In the genomic region with DNA sequence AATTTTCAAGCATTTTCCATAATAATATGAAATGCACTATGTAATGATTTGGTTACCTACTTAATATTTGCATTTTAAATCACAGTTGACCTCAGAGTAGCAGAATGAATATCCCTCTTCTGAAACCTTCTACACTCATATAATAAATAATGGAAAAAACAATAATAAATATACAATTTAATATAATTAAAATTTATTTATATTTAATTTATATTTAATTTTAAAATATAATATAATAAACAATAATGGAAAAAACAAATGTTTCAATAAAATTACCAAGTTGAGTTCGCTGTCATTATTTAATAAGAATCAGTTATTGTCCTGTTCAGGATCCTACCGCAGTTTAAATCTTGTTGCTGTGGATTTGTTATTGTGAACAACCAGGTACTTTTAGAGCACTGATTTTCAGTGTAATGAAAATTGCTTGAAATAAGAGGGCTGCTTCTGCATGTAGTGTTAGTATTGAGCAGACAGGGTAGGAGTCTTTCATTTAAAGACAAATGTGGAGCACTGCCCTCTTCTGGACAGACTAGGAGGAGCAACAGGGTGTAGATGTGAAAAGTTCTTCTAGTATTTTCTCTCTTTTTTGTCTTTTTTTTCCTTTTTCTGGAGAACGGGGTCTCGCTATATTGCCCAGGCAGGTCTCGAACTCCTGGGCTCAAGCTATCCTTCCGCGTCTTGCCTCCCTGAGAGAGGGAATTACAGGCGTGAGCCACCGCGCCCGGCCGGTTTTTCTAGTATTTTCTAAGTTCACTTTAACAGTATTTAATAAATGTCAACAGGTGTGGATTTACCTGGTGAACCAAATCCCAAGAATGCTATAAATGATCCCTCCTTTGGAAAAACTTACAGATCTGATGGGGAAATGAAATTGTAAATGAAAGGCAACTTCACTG, we compare ENCODE assay signal across 8 cellular contexts. TPM values are rescaled to one million over a fixed set of nuclear protein-coding genes. Genes with fewer than 3 reads are reported as not detected.
DNase-seq lines count a peak whose midpoint lies in the region; ATAC-seq lines count a peak whose summit lies in the region.

No MANE protein-coding gene starts in this region.

- H3K4me1 ChIP-seq in SJCRH30 = peaks cover 18% of the 10 kb centered on the region

- ATAC-seq in GM21526 (IDR thresholded peaks at IDR 0.05; ENCODE audit: low FRiP score, unreplicated experiment) = peak; percentile 85

- H3K9me3 ChIP-seq in SJCRH30 (replicated peaks) = no peaks in the 10 kb centered on the region

- H3K4me3 ChIP-seq in SJCRH30 = no peak overlapping the region

- in situ Hi-C loops in KBM-7 (cut with MboI; ENCODE audit: low pct_unique_long_range_greater_than_20kb, low sequenced_read_pairs) = no loop called here

- H3K27me3 ChIP-seq in SJCRH30 = no peaks in the 10 kb centered on the region

- H3K36me3 ChIP-seq in SJCRH30 = no peaks in the 10 kb centered on the region

- intact Hi-C loops in head of caudate nucleus (cut with DNase I) (loop anchor here (5.0 kb wide), 1 partner anchor 250 kb away; no protein-coding TSS in a partner anchor), posterior vena cava (cut with DNase I) (loop anchor here (5.0 to 10.0 kb wide), 2 partner anchors 245 to 257 kb away; a partner anchor contains a TSS)

- peak; percentile 66 for DNase-seq in Daoy (ENCODE audit: low read depth)
- DNase-seq in KBM-7 = peak; percentile 83
- DNase-seq in SJCRH30 = peak; percentile 57 to 83
- peak; percentile 61 for DNase-seq in activated naive CD4-positive, alpha-beta T cell treated with Interleukin-2 at 50 U/mL for 16 hours
- peak in 38 of 42 donors; percentile 5 to 83 (median 58) for DNase-seq in head of caudate nucleus
- DNase-seq in renal cortical epithelial cell (ENCODE audit: low read depth) = peak; percentile 77
- DNase-seq in posterior vena cava (ENCODE audit: low spot score) = no peak

- H3K27ac ChIP-seq in SJCRH30 = no peak overlapping the region

RNA-seq across cellular contexts. Expression of a gene that starts 13.6 kb away (rescaled TPM):
- not detected in 2 replicates for total RNA-seq in Daoy (2014; rRNA removed; shearing (Covaris generic))
- total RNA-seq in SJCRH30 (2014; rRNA removed; shearing (Covaris generic)) = not detected in 2 replicates
- not detected in 2 replicates for total RNA-seq in renal cortical epithelial cell
- under 1 TPM in 1 of 2 donors, not detected in 1; 0.33 TPM for total RNA-seq in posterior vena cava

RNA-seq across cellular contexts. Expression of a gene that starts 20.5 kb away (rescaled TPM):
- 2.7 and 3.2 TPM in 2 replicates for total RNA-seq in Daoy (2014; rRNA removed; shearing (Covaris generic))
- total RNA-seq in SJCRH30 (2014; rRNA removed; shearing (Covaris generic)) = 2.4 and 2.6 TPM in 2 replicates
- total RNA-seq in renal cortical epithelial cell (0.17 and 0.40 TPM in 2 replicates), posterior vena cava (1 to 10 TPM; 7.0 to 7.2 TPM)

RNA-seq across cellular contexts. Expression of a gene that starts 21.6 kb away (rescaled TPM):
- not detected in 2 replicates for total RNA-seq in Daoy (2014; rRNA removed; shearing (Covaris generic))
- total RNA-seq in SJCRH30 (2014; rRNA removed; shearing (Covaris generic)) = not detected in 2 replicates
- total RNA-seq in renal cortical epithelial cell (not detected in 2 replicates), posterior vena cava (not detected)

RNA-seq across cellular contexts. Expression of a gene that starts 39.4 kb away (rescaled TPM):
- total RNA-seq in Daoy (2014; rRNA removed; shearing (Covaris generic)) = 39.0 and 51.6 TPM in 2 replicates
- total RNA-seq in SJCRH30 (2014; rRNA removed; shearing (Covaris generic)) = 54.9 and 57.0 TPM in 2 replicates
- total RNA-seq in renal cortical epithelial cell (23.4 and 26.2 TPM in 2 replicates), posterior vena cava (10 to 100 TPM; 50.9 to 55.1 TPM)
